8 cellular contexts compared by ENCODE assay signal in the genomic region with DNA sequence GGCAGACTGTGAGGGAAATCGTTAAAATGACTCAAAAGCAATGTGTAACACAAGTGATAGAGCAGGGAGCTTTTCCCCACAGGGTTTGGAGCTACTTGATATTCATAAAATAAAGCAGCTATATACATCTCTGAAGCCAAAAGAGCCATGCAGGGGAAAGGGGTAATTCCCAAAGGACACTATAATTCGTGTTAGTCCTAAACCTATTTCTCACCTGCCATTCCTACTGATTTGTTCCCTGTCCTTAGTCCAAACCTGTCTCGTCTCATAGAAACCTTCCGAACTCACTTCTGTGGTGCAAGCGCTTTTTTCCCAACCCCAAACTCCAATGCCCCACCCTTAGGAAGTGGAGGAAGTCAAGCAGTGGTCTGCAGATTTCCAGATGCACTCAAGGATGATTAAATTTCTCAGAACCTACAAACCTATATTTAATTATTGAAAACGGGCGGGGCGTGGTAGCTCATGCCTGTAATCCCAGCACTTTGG. TPM values are rescaled to one million over a fixed set of nuclear protein-coding genes. Genes with fewer than 3 reads are reported as not detected.
A peak's percentile ranks its signal among the peaks of the same experiment; 100 is the strongest.
DNase-seq lines count a peak whose midpoint lies in the region; ATAC-seq, FAIRE-seq and TF ChIP-seq lines count a peak whose summit lies in the region.

No MANE protein-coding gene starts in this region.

- peaks cover 0 to 2% (median 0%) of the 10 kb centered on the region in 7 donors for H3K9me3 Mint-ChIP-seq in CD4-positive, CD25-positive, alpha-beta regulatory T cell

- FAIRE-seq in HTR-8/SVneo (lab: Jason Lieb, UNC) (no peak), kidney (lab: Jason Lieb, UNC) (no peak), GM19239 (lab: Jason Lieb, UNC) (no peak)

- H3K27ac ChIP-seq in CD4-positive, CD25-positive, alpha-beta regulatory T cell (ENCODE audit: insufficient read depth, low read length, poor library complexity, severe bottlenecking) = peak overlapping the region; percentile 86
- H3K27ac ChIP-seq in kidney (ENCODE audit: low read depth in 2 of 2, low read length in 2 of 2) (peak overlapping the region; percentile 93), thoracic aorta (peak overlapping the region; percentile 88 to 92)

- peaks cover 37% of the 10 kb centered on the region for H3K4me1 ChIP-seq in CD4-positive, CD25-positive, alpha-beta regulatory T cell (ENCODE audit: control insufficient read depth, insufficient read depth, low read length, poor library complexity, severe bottlenecking)
- H3K4me1 ChIP-seq in adipocyte (ENCODE audit: control insufficient read depth, insufficient read depth, low read length) (peaks cover 26% of the 10 kb centered on the region), kidney (ENCODE audit: control insufficient read depth in 1 of 2, insufficient read depth in 1 of 2, low read depth in 1 of 2, low read length in 2 of 2) (peaks cover 6 to 17% of the 10 kb centered on the region in 2 donors), thoracic aorta (ENCODE audit: control insufficient read depth in 1 of 2, low read depth in 2 of 2) (peaks cover 21 to 37% of the 10 kb centered on the region in 2 donors)

- intact Hi-C loops in kidney (cut with DNase I) = no loop called here

- peaks cover 19 to 46% (median 33%) of the 10 kb centered on the region in 4 donors for H3K4me1 Mint-ChIP-seq in CD4-positive, CD25-positive, alpha-beta regulatory T cell

- H3K9ac ChIP-seq in adipocyte (ENCODE audit: low read length) (peak overlapping the region; percentile 94), kidney (ENCODE audit: low read length in 2 of 2) (peak overlapping the region; percentile 82 to 95)

- H3K36me3 ChIP-seq in CD4-positive, CD25-positive, alpha-beta regulatory T cell (ENCODE audit: control insufficient read depth, insufficient read depth, low read length) = no peaks in the 10 kb centered on the region
- H3K36me3 ChIP-seq in adipocyte (ENCODE audit: control insufficient read depth, insufficient read depth, low read length, severe bottlenecking) (no peaks in the 10 kb centered on the region), kidney (ENCODE audit: control insufficient read depth in 1 of 2, insufficient read depth in 2 of 2, low read length in 2 of 2) (no peaks in the 10 kb centered on the region), thoracic aorta (no peaks in the 10 kb centered on the region)

- peak overlapping the region; percentile 94 to 97 (median 96) for H3K4me3 Mint-ChIP-seq in CD4-positive, CD25-positive, alpha-beta regulatory T cell

- no peak for DNase-seq in CD4-positive, CD25-positive, alpha-beta regulatory T cell
- peak; percentile 15 for DNase-seq in HTR-8/SVneo (ENCODE audit: insufficient read length, low spot score)
- no peak for DNase-seq in adipocyte (ENCODE audit: low read depth)
- DNase-seq in kidney = no peak
- DNase-seq in thoracic aorta (ENCODE audit: low spot score) = no peak
- DNase-seq in GM19239 (ENCODE audit: insufficient read length, low spot score) = no peak
- no peak for DNase-seq in NCI-H446 (lab: John Stamatoyannopoulos, UW)

- peak overlapping the region; percentile 95 to 98 (median 95) for H3K27ac Mint-ChIP-seq in CD4-positive, CD25-positive, alpha-beta regulatory T cell

- TF ChIP-seq CTCF in kidney (IDR thresholded peaks at IDR 0.05; ENCODE audit: borderline replicate concordance, extremely low read depth, insufficient read depth) = no peak
- no peak for TF ChIP-seq CTCF in thoracic aorta (IDR thresholded peaks at IDR 0.05)

- H3K36me3 Mint-ChIP-seq in CD4-positive, CD25-positive, alpha-beta regulatory T cell = no peaks in the 10 kb centered on the region

- no peaks in the 10 kb centered on the region for H3K9me3 ChIP-seq in CD4-positive, CD25-positive, alpha-beta regulatory T cell (ENCODE audit: control insufficient read depth in 2 of 2, low read length in 2 of 2)
- H3K9me3 ChIP-seq in adipocyte (ENCODE audit: control insufficient read depth, low read length) = no peaks in the 10 kb centered on the region
- no peaks in the 10 kb centered on the region for H3K9me3 ChIP-seq in kidney (ENCODE audit: control insufficient read depth in 1 of 2, low read length in 2 of 2)
- H3K9me3 ChIP-seq in thoracic aorta = no peaks in the 10 kb centered on the region

- peaks cover 9% of the 10 kb centered on the region for H3K27me3 Mint-ChIP-seq in CD4-positive, CD25-positive, alpha-beta regulatory T cell

- peak overlapping the region; percentile 86 for H3K4me3 ChIP-seq in CD4-positive, CD25-positive, alpha-beta regulatory T cell (ENCODE audit: low read depth, low read length)
- H3K4me3 ChIP-seq in adipocyte (ENCODE audit: low read length) (peak overlapping the region; percentile 97), kidney (ENCODE audit: low read length in 2 of 2) (peak overlapping the region; percentile 80 to 84), thoracic aorta (peak overlapping the region; percentile 93)

- ATAC-seq in CD4-positive, CD25-positive, alpha-beta regulatory T cell (ENCODE audit: low read depth in 2 of 2) = no peak
- no peak for ATAC-seq in thoracic aorta (ENCODE audit: insufficient number of reproducible peaks, low FRiP score, low read depth)
- ATAC-seq in HG02763 (IDR thresholded peaks at IDR 0.05; ENCODE audit: unreplicated experiment) = no peak

- no peaks in the 10 kb centered on the region for H3K27me3 ChIP-seq in CD4-positive, CD25-positive, alpha-beta regulatory T cell (ENCODE audit: control insufficient read depth, insufficient read depth, low read length)
- H3K27me3 ChIP-seq in adipocyte (replicated peaks; ENCODE audit: control insufficient read depth, insufficient read depth, low read length) (no peaks in the 10 kb centered on the region), thoracic aorta (replicated peaks; ENCODE audit: insufficient read depth) (no peaks in the 10 kb centered on the region)

RNA-seq across cellular contexts. Expression of a gene that starts 0.9 kb away (rescaled TPM):
- total RNA-seq in CD4-positive, CD25-positive, alpha-beta regulatory T cell = 126 TPM
- polyA plus RNA-seq in CD4-positive, CD25-positive, alpha-beta regulatory T cell = 100 to 1,000 TPM; 153 to 201 (median 187) TPM
- total RNA-seq in kidney (126 TPM), thoracic aorta (10 to 100 TPM; 56.3 to 97.3 TPM)
- 45.3 TPM for polyA plus RNA-seq in kidney (ENCODE audit: insufficient read depth, low read depth, low replicate concordance)

RNA-seq across cellular contexts. Expression of a gene that starts 24.6 kb away (rescaled TPM):
- 4.1 TPM for total RNA-seq in CD4-positive, CD25-positive, alpha-beta regulatory T cell
- 1 to 10 TPM; 2.1 to 5.2 (median 2.9) TPM for polyA plus RNA-seq in CD4-positive, CD25-positive, alpha-beta regulatory T cell
- total RNA-seq in kidney (19.8 TPM), thoracic aorta (10 to 100 TPM in 1 of 2 donors, 1 to 10 TPM in 1; 9.3 to 17.6 TPM)
- polyA plus RNA-seq in kidney (ENCODE audit: insufficient read depth, low read depth, low replicate concordance) = 4.6 TPM
